ENCODE assay signal across 17 cellular contexts in genomic region chr5:165579911-165580310, GRCh38.
DNase-seq lines count a peak whose midpoint lies in the region; TF ChIP-seq lines count a peak whose summit lies in the region.
"Had no signal": no experiment of that assay in that cellular context is flagged by ENCODE, and none has a peak within 500 bp of the region (broad histone marks: within the 10 kb centered on the region; RNA-seq: fewer than 3 reads in every experiment).

No MANE protein-coding gene starts in this region.

- no peak overlapping the region for H3K4ac ChIP-seq in mesenchymal stem cell (ENCODE audit: low read depth in 1 of 2, low read length in 2 of 2)

- H4K91ac ChIP-seq in mesenchymal stem cell (ENCODE audit: low read length), result no peak overlapping the region

- H3K4me3 ChIP-seq in fibroblast of mammary gland (ENCODE audit: control insufficient read depth, low read depth, low read length) (no peak overlapping the region), mesenchymal stem cell (ENCODE audit: insufficient read depth in 1 of 2, low read depth in 1 of 2, low read length in 2 of 2) (no peak overlapping the region)
- H3K4me3 ChIP-seq: A549, GM12878, Peyer's patch had no signal

- no peak overlapping the region for H3K4me3 Mint-ChIP-seq in chondrocyte (ENCODE audit: unreplicated experiment)
- H3K4me3 Mint-ChIP-seq: CD4-positive, alpha-beta T cell had no signal

- H2BK120ac ChIP-seq in mesenchymal stem cell (ENCODE audit: low read depth, low read length), result no peak overlapping the region

- no peaks in the 10 kb centered on the region for H3K27me3 ChIP-seq in mesenchymal stem cell (ENCODE audit: control insufficient read depth in 1 of 2, insufficient read depth in 1 of 2, low read length in 2 of 2)
- H3K27me3 ChIP-seq: Peyer's patch had no signal

- no peaks in the 10 kb centered on the region for H3K79me1 ChIP-seq in mesenchymal stem cell (replicated peaks; ENCODE audit: low read length, poor library complexity, severe bottlenecking)

- no peak overlapping the region for H3K4me2 ChIP-seq in mesenchymal stem cell (ENCODE audit: low read length, poor library complexity, severe bottlenecking)
- H3K4me2 ChIP-seq: A549 had no signal

- TF ChIP-seq CTCF in fibroblast of mammary gland (conservative IDR thresholded peaks at IDR 0.05; ENCODE audit: control insufficient read depth, insufficient read depth, low read depth, low read length) (no peak), chondrocyte (IDR thresholded peaks at IDR 0.05) (no peak)

- H3K14ac ChIP-seq in mesenchymal stem cell (ENCODE audit: low read length in 2 of 2), result no peak overlapping the region

- H4K8ac ChIP-seq in mesenchymal stem cell (ENCODE audit: low read length), result no peak overlapping the region

- H3K9me3 ChIP-seq in mesenchymal stem cell (ENCODE audit: control insufficient read depth, low read length), result no peaks in the 10 kb centered on the region
- H3K9me3 ChIP-seq: A549, Peyer's patch had no signal

- H3K18ac ChIP-seq in mesenchymal stem cell (ENCODE audit: low read depth in 1 of 2, low read length in 2 of 2), result no peak overlapping the region

- H3K27ac Mint-ChIP-seq in chondrocyte (ENCODE audit: unreplicated experiment), result no peak overlapping the region
- H3K27ac Mint-ChIP-seq: CD4-positive, alpha-beta T cell had no signal

- no peaks in the 10 kb centered on the region for H3K36me3 Mint-ChIP-seq in chondrocyte (ENCODE audit: low read depth)

- no peak overlapping the region for H2BK5ac ChIP-seq in mesenchymal stem cell (ENCODE audit: low read depth, low read length, poor library complexity, severe bottlenecking)

- H3K27me3 Mint-ChIP-seq in chondrocyte (ENCODE audit: low read depth), result no peaks in the 10 kb centered on the region
- H3K27me3 Mint-ChIP-seq: CD4-positive, alpha-beta T cell had no signal

- no peak overlapping the region for H2AK5ac ChIP-seq in mesenchymal stem cell (ENCODE audit: low read length, severe bottlenecking)

- no peaks in the 10 kb centered on the region for H3K36me3 ChIP-seq in mesenchymal stem cell (ENCODE audit: control insufficient read depth in 1 of 2, insufficient read depth in 2 of 2, low read depth in 1 of 2, low read length in 2 of 2)
- H3K36me3 ChIP-seq: Peyer's patch had no signal

- no peak overlapping the region for H2BK12ac ChIP-seq in mesenchymal stem cell (ENCODE audit: low read length in 2 of 2)

- H3K23ac ChIP-seq in mesenchymal stem cell (ENCODE audit: low read length in 2 of 2), result no peak overlapping the region

- no peak overlapping the region for H3K9ac ChIP-seq in mesenchymal stem cell (ENCODE audit: low read length)

- H3K4me1 Mint-ChIP-seq in chondrocyte (ENCODE audit: low read depth), result no peaks in the 10 kb centered on the region

- DNase-seq in ELF-1 (ENCODE audit: low read depth, low spot score) (peak; percentile 13), NCI-H226 (peak; percentile 1), fibroblast of mammary gland (ENCODE audit: low read depth) (peak; percentile 4), mesenchymal stem cell (peak; percentile 43), SIG-M5 (lab: John Stamatoyannopoulos, UW) (no peak), chondrocyte (ENCODE audit: low spot score) (no peak), NCI-H1694 treated with DMSO at 0.1 percent for 48 hours (lab: John Stamatoyannopoulos, UW) (no peak), cortex of kidney (lab: John Stamatoyannopoulos, UW) (no peak)
- DNase-seq: CD4-positive, alpha-beta T cell; DMS153; KBM-7; NCI-H1417 treated with DMSO at 0.1 percent for 48 hours; NCI-H2029; NK-92 treated with Interleukin-12 subunit alpha and Interleukin-12 subunit beta, amount 100 ng/mL, for 24 hours; Peyer's patch had no signal

- H3K27ac ChIP-seq in mesenchymal stem cell (ENCODE audit: low read length, poor library complexity, severe bottlenecking), result no peak overlapping the region
- H3K27ac ChIP-seq: A549, Peyer's patch had no signal

- H2AFZ ChIP-seq in mesenchymal stem cell (ENCODE audit: low read depth, low read length), result no peak overlapping the region

- H3K4me1 ChIP-seq in mesenchymal stem cell (ENCODE audit: control insufficient read depth, insufficient read depth, low read depth, low read length), result no peaks in the 10 kb centered on the region
- H3K4me1 ChIP-seq: A549, Peyer's patch had no signal

- no peak overlapping the region for H2BK15ac ChIP-seq in mesenchymal stem cell (ENCODE audit: low read depth, poor library complexity, severe bottlenecking)

- H3K9me3 Mint-ChIP-seq in chondrocyte (ENCODE audit: low read depth), result no peaks in the 10 kb centered on the region

Comparison
In these comparisons a context has a peak if more than half of its experiments do, and no peak if none do; other contexts are left out.
1. DNase-seq: peak in ELF-1 (single experiment), NCI-H226 (single experiment), fibroblast of mammary gland (single experiment) and mesenchymal stem cell (single experiment); none in SIG-M5 (single experiment), chondrocyte (single experiment), NCI-H1694 treated with DMSO at 0.1 percent for 48 hours (single experiment) and cortex of kidney (single experiment).